In genomic region chr18:49968649-49969309, GRCh38 we compare ENCODE assay signal across 22 cellular contexts.
"Had no signal": no experiment of that assay in that cellular context is flagged by ENCODE, and none has a peak within 500 bp of the region (broad histone marks: within the 10 kb centered on the region; RNA-seq: fewer than 3 reads in every experiment).

No MANE protein-coding gene starts in this region.

- FAIRE-seq: colon, endothelial cell of umbilical vein, frontal cortex, keratinocyte had no signal

- ATAC-seq: activated CD4-positive, alpha-beta T cell treated with anti-CD3 and anti-CD28 coated beads for 36 hours; activated CD8-positive, alpha-beta T cell treated with anti-CD3 and anti-CD28 coated beads for 36 hours; lower lobe of right lung; naive thymus-derived CD8-positive, alpha-beta T cell; stimulated activated naive CD8-positive, alpha-beta T cell treated with anti-CD3 and anti-CD28 coated beads, Interleukin-15, Interleukin-2, amounts not matched to agents 100 U/mL and 50 U/mL, for 24 hours had no signal

- H3K27me3 ChIP-seq: cardiac muscle cell, sigmoid colon, suprapubic skin had no signal

- H3K9me3 Mint-ChIP-seq: activated CD8-positive, alpha-beta T cell treated with anti-CD3 and anti-CD28 coated beads for 36 hours; activated naive CD4-positive, alpha-beta T cell treated with anti-CD3 and anti-CD28 coated beads for 36 hours; naive thymus-derived CD8-positive, alpha-beta T cell had no signal

- H3K36me3 ChIP-seq: cardiac muscle cell, heart right ventricle, lower lobe of right lung, sigmoid colon, suprapubic skin, WERI-Rb-1 had no signal

- H3K4me1 ChIP-seq: heart right ventricle, suprapubic skin had no signal

- H3K9me3 ChIP-seq: heart right ventricle, lower lobe of right lung, sigmoid colon, suprapubic skin had no signal

- H3K27ac ChIP-seq: cardiac muscle cell, heart right ventricle, lower lobe of right lung, sigmoid colon, suprapubic skin, WERI-Rb-1 had no signal

- H3K36me3 Mint-ChIP-seq: naive thymus-derived CD8-positive, alpha-beta T cell had no signal

- H3K27ac Mint-ChIP-seq: activated CD4-positive, alpha-beta T cell treated with anti-CD3 and anti-CD28 coated beads for 36 hours; activated CD8-positive, alpha-beta T cell treated with anti-CD3 and anti-CD28 coated beads for 36 hours; activated naive CD4-positive, alpha-beta T cell treated with anti-CD3 and anti-CD28 coated beads for 36 hours had no signal

- H3K4me3 Mint-ChIP-seq: activated CD4-positive, alpha-beta T cell treated with anti-CD3 and anti-CD28 coated beads for 36 hours; activated CD8-positive, alpha-beta T cell treated with anti-CD3 and anti-CD28 coated beads for 36 hours; activated naive CD4-positive, alpha-beta T cell treated with anti-CD3 and anti-CD28 coated beads for 36 hours; naive thymus-derived CD8-positive, alpha-beta T cell had no signal

- H3K4me1 Mint-ChIP-seq: activated CD4-positive, alpha-beta T cell treated with anti-CD3 and anti-CD28 coated beads for 36 hours had no signal

- DNase-seq: activated CD4-positive, alpha-beta T cell treated with anti-CD3 and anti-CD28 coated beads for 36 hours; activated CD8-positive, alpha-beta memory T cell treated with anti-CD3 and anti-CD28 coated beads, Interleukin-2, amount 50 U/mL, for 4 hours; activated CD8-positive, alpha-beta T cell treated with anti-CD3 and anti-CD28 coated beads for 36 hours; activated naive CD4-positive, alpha-beta T cell treated with anti-CD3 and anti-CD28 coated beads for 36 hours; effector CD4-positive, alpha-beta T cell; heart right ventricle; lower lobe of right lung; naive thymus-derived CD8-positive, alpha-beta T cell; nucleus accumbens; sigmoid colon; stimulated activated CD4-positive, alpha-beta T cell treated with anti-CD3 and anti-CD28 coated beads, Interleukin-12 subunit alpha, Interleukin-12 subunit beta, amount 100 ng/mL, for 4 hours; stimulated activated CD4-positive, alpha-beta T cell treated with anti-CD3 and anti-CD28 coated beads, Interleukin-2, amount 100 ng/mL, for 48 hours; stimulated activated CD8-positive, alpha-beta memory T cell treated with anti-CD3 and anti-CD28 coated beads, Interleukin-4, amount 100 ng/mL, for 48 hours; stimulated activated naive CD8-positive, alpha-beta T cell treated with anti-CD3 and anti-CD28 coated beads, Interleukin-15, Interleukin-2, amounts not matched to agents 100 U/mL and 50 U/mL, for 24 hours; T-helper 1 cell had no signal

- H3K4me3 ChIP-seq: cardiac muscle cell, heart right ventricle, lower lobe of right lung, sigmoid colon, suprapubic skin had no signal
